15 cellular contexts compared by ENCODE assay signal in the genomic region with DNA sequence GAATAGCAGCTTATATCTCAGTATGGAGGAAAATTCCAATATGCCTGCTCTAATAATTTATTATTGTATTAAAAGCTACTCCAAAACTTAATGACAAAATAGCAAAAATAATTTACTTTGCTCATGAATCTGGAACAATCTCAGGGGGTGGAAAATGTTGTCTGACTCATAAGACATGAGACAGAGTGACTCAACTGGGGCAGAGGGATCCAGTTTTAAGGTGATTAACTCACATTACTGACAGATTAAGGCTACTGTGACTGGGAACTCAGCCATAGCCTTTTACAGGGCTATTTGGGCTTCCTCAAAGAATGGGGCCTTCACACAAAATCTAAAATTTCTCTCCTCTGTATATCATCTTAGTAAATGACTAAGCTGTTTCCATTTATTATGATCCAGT.
DNase-seq lines count a peak whose midpoint lies in the region; ATAC-seq and TF ChIP-seq lines count a peak whose summit lies in the region.
"Had no signal": no experiment of that assay in that cellular context is flagged by ENCODE, and none has a peak within 500 bp of the region (broad histone marks: within the 10 kb centered on the region; RNA-seq: fewer than 3 reads in every experiment).

No MANE protein-coding gene starts in this region.

- H3K4me1 ChIP-seq in neural progenitor cell, result no peaks in the 10 kb centered on the region
- H3K4me1 ChIP-seq: left ventricle myocardium inferior had no signal

- H3K4me3 Mint-ChIP-seq in neural progenitor cell, result no peak overlapping the region
- H3K4me3 Mint-ChIP-seq: activated naive CD8-positive, alpha-beta T cell treated with anti-CD3 and anti-CD28 coated beads, Interleukin-2, amount 10 ng/mL, durations not matched to agents 7 days and 5 days; CD4-positive, alpha-beta memory T cell had no signal

- intact Hi-C loops in dorsolateral prefrontal cortex (cut with DNase I), result no loop called here

- ATAC-seq in GM19351 (IDR thresholded peaks at IDR 0.05; ENCODE audit: unreplicated experiment) (no peak), GM19328 (IDR thresholded peaks at IDR 0.05; ENCODE audit: unreplicated experiment) (no peak)

- no peaks in the 10 kb centered on the region for H4K20me1 ChIP-seq in neural progenitor cell (ENCODE audit: low read depth)

- H3K79me2 ChIP-seq in neural progenitor cell (ENCODE audit: low read depth), result no peaks in the 10 kb centered on the region

- H3K9me3 ChIP-seq in neural progenitor cell (ENCODE audit: low read depth), result no peaks in the 10 kb centered on the region
- H3K9me3 ChIP-seq: left ventricle myocardium inferior had no signal

- H3K36me3 Mint-ChIP-seq in neural progenitor cell, result no peaks in the 10 kb centered on the region
- H3K36me3 Mint-ChIP-seq: activated naive CD8-positive, alpha-beta T cell treated with anti-CD3 and anti-CD28 coated beads, Interleukin-2, amount 10 ng/mL, durations not matched to agents 7 days and 5 days; CD4-positive, alpha-beta memory T cell had no signal

- TF ChIP-seq CTCF in neural progenitor cell (IDR thresholded peaks at IDR 0.05) (no peak), dorsolateral prefrontal cortex (IDR thresholded peaks at IDR 0.05 in 54 of 56, conservative IDR thresholded peaks at IDR 0.05 in 2 of 56; ENCODE audit: low read depth in 1 of 56, partially characterized antibody in 56 of 56) (no peak)

- DNase-seq in D341Med (ENCODE audit: low spot score), result peak; percentile 37
- DNase-seq in NCI-H82 treated with DMSO at 0.1 percent for 48 hours (lab: John Stamatoyannopoulos, UW; ENCODE audit: unreplicated experiment), result peak; percentile 1
- peak; percentile 48 for DNase-seq in dedifferentiated amniotic fluid mesenchymal stem cell (ENCODE audit: extremely low spot score)
- peak; percentile 18 for DNase-seq in neural progenitor cell (ENCODE audit: low spot score)
- no peak for DNase-seq in cerebellar cortex (ENCODE audit: low spot score)
- DNase-seq in dorsolateral prefrontal cortex, result no peak
- DNase-seq: activated naive CD8-positive, alpha-beta T cell treated with anti-CD3 and anti-CD28 coated beads, Interleukin-2, amount 10 ng/mL, durations not matched to agents 7 days and 5 days; CD4-positive, alpha-beta memory T cell; erythroblast; left ventricle myocardium inferior; NCI-H2171; Right ventricle myocardium superior had no signal

- H3K27me3 Mint-ChIP-seq in neural progenitor cell (ENCODE audit: insufficient read depth, low read depth), result no peaks in the 10 kb centered on the region
- H3K27me3 Mint-ChIP-seq: activated naive CD8-positive, alpha-beta T cell treated with anti-CD3 and anti-CD28 coated beads, Interleukin-2, amount 10 ng/mL, durations not matched to agents 7 days and 5 days; CD4-positive, alpha-beta memory T cell had no signal

- H3K4me2 ChIP-seq in neural progenitor cell, result no peak overlapping the region

- H3K4me3 ChIP-seq in neural progenitor cell, result no peak overlapping the region
- no peak overlapping the region for H3K4me3 ChIP-seq in dorsolateral prefrontal cortex
- H3K4me3 ChIP-seq: left ventricle myocardium inferior had no signal

- H3K27ac Mint-ChIP-seq in neural progenitor cell, result no peak overlapping the region
- H3K27ac Mint-ChIP-seq: activated naive CD8-positive, alpha-beta T cell treated with anti-CD3 and anti-CD28 coated beads, Interleukin-2, amount 10 ng/mL, durations not matched to agents 7 days and 5 days; CD4-positive, alpha-beta memory T cell had no signal

- H3K36me3 ChIP-seq in neural progenitor cell, result no peaks in the 10 kb centered on the region
- H3K36me3 ChIP-seq: left ventricle myocardium inferior had no signal

- H3K4me1 Mint-ChIP-seq in neural progenitor cell, result peaks cover 3% of the 10 kb centered on the region
- H3K4me1 Mint-ChIP-seq: activated naive CD8-positive, alpha-beta T cell treated with anti-CD3 and anti-CD28 coated beads, Interleukin-2, amount 10 ng/mL, durations not matched to agents 7 days and 5 days; CD4-positive, alpha-beta memory T cell had no signal

- no peaks in the 10 kb centered on the region for H3F3A ChIP-seq in neural progenitor cell (ENCODE audit: low read depth)

- no peaks in the 10 kb centered on the region for H3K9me3 Mint-ChIP-seq in neural progenitor cell
- H3K9me3 Mint-ChIP-seq: activated naive CD8-positive, alpha-beta T cell treated with anti-CD3 and anti-CD28 coated beads, Interleukin-2, amount 10 ng/mL, durations not matched to agents 7 days and 5 days had no signal

- H3K27me3 ChIP-seq in neural progenitor cell (no peaks in the 10 kb centered on the region), dorsolateral prefrontal cortex (no peaks in the 10 kb centered on the region)

- H2AFZ ChIP-seq in neural progenitor cell (replicated peaks), result no peak overlapping the region

- H3K27ac ChIP-seq in neural progenitor cell (no peak overlapping the region), dorsolateral prefrontal cortex (no peak overlapping the region)
- H3K27ac ChIP-seq: left ventricle myocardium inferior, VCaP had no signal

- H3K9ac ChIP-seq in neural progenitor cell, result no peak overlapping the region

Comparison
In these comparisons a context has a peak if more than half of its experiments do, and no peak if none do; other contexts are left out.
1. DNase-seq: peak in D341Med (single experiment), NCI-H82 treated with DMSO at 0.1 percent for 48 hours (single experiment), dedifferentiated amniotic fluid mesenchymal stem cell (single experiment) and neural progenitor cell (single experiment); none in cerebellar cortex (single experiment) and dorsolateral prefrontal cortex (0 of 10).